8 cellular contexts compared by ENCODE assay signal in genomic region chr17:8001976-8002645, GRCh38. TPM values are rescaled to one million over a fixed set of nuclear protein-coding genes. Genes with fewer than 3 reads are reported as not detected.
DNase-seq lines count a peak whose midpoint lies in the region; ATAC-seq and TF ChIP-seq lines count a peak whose summit lies in the region.

GUCY2D (plus strand) TSS chr17:8002615; CDS start chr17:8003048, 433 bp downstream.

- intact Hi-C loops in PC-9 (cut with micrococcal nuclease; ENCODE audit: unreplicated experiment), result no loop called here

- no peak for TF ChIP-seq CTCF in parathyroid adenoma (IDR thresholded peaks at IDR 0.05)
- TF ChIP-seq CTCF in PC-9 (conservative IDR thresholded peaks at IDR 0.05), result no peak

- H3K9ac ChIP-seq in parathyroid adenoma, result no peak within 1 kb of the TSS

- DNase-seq in GDM1 (lab: John Stamatoyannopoulos, UW), result peak; percentile 37
- peak; percentile 91 for DNase-seq in MV-4-11 (lab: John Stamatoyannopoulos, UW)
- no peak for DNase-seq in LoVo (ENCODE audit: low spot score)
- no peak for DNase-seq in PC-9

- H4K20me1 ChIP-seq in PC-9 (ENCODE audit: insufficient read depth), result no peaks in the 10 kb centered on the region

- H3K36me3 ChIP-seq in esophagus (ENCODE audit: control insufficient read depth in 2 of 2, insufficient read depth in 2 of 2, low read length in 1 of 2) (no peaks in the 10 kb centered on the region), parathyroid adenoma (ENCODE audit: control insufficient read depth, insufficient read depth, low read length) (no peaks in the 10 kb centered on the region), PC-9 (ENCODE audit: low read depth) (no peaks in the 10 kb centered on the region)

- no peaks in the 10 kb centered on the region for H3K9me3 ChIP-seq in esophagus (ENCODE audit: control insufficient read depth in 2 of 2, insufficient read depth in 1 of 2, low read depth in 1 of 2, low read length in 1 of 2)
- H3K9me3 ChIP-seq in parathyroid adenoma (ENCODE audit: control insufficient read depth, low read length), result no peaks in the 10 kb centered on the region
- H3K9me3 ChIP-seq in PC-9 (ENCODE audit: insufficient read depth, low read depth), result no peaks in the 10 kb centered on the region

- no peaks in the 10 kb centered on the region for H3K9me2 ChIP-seq in PC-9 (ENCODE audit: insufficient read depth)

- H2AFZ ChIP-seq in parathyroid adenoma (peak within 1 kb of the TSS; percentile 61), PC-9 (no peak within 1 kb of the TSS)

- CTCF ChIA-PET in PC-9 (lab: Charles Lee), result interaction anchor here (0.6 kb wide), 1 partner anchor 179 kb away, joined by 7 read pairs; no protein-coding TSS in a partner anchor

- 30 to 35% methylated on average over 11 to 12 of the region's 12 CpGs for WGBS in esophagus, 2 donors

- ATAC-seq in HG02678 (IDR thresholded peaks at IDR 0.05; ENCODE audit: unreplicated experiment), result no peak
- no peak for ATAC-seq in HG03469 (IDR thresholded peaks at IDR 0.05; ENCODE audit: unreplicated experiment)

- no peak within 1 kb of the TSS for H3K4me2 ChIP-seq in parathyroid adenoma (ENCODE audit: low read length)
- H3K4me2 ChIP-seq in PC-9, result no peak within 1 kb of the TSS

- no TSS peak for BruUV-seq in PC-9 (replicated peaks; lab: Mats Ljungman, UMichigan)

- H3K4me3 ChIP-seq in esophagus (ENCODE audit: low read depth in 1 of 2, low read length in 2 of 2), result peak within 1 kb of the TSS; percentile 6 to 12
- no peak within 1 kb of the TSS for H3K4me3 ChIP-seq in parathyroid adenoma (ENCODE audit: low read depth, low read length)
- H3K4me3 ChIP-seq in PC-9, result no peak within 1 kb of the TSS

- H3K4me1 ChIP-seq in esophagus (ENCODE audit: control insufficient read depth in 2 of 2, insufficient read depth in 2 of 2, low read length in 1 of 2) (peaks cover 0 to 11% of the 10 kb centered on the region in 2 donors), parathyroid adenoma (peaks cover 4% of the 10 kb centered on the region), PC-9 (replicated peaks; ENCODE audit: insufficient read depth) (peaks cover 3% of the 10 kb centered on the region; the same call in 1 of the 2 replicates)

- H3F3A ChIP-seq in PC-9 (ENCODE audit: insufficient read depth, low read depth), result no peaks in the 10 kb centered on the region; the same call in 1 of the 2 replicates

- peaks cover 0 to 12% of the 10 kb centered on the region in 2 donors for H3K27me3 ChIP-seq in esophagus (ENCODE audit: control insufficient read depth in 1 of 2, insufficient read depth in 2 of 2, low read length in 2 of 2)
- H3K27me3 ChIP-seq in parathyroid adenoma (ENCODE audit: control insufficient read depth, insufficient read depth, low read length), result peaks cover 4% of the 10 kb centered on the region
- 0 out of 2 replicates have a peak, but pooled peaks cover 3% of the 10 kb centered on the region for H3K27me3 ChIP-seq in PC-9 (ENCODE audit: insufficient read depth, low read depth)

- H3K27ac ChIP-seq in esophagus (ENCODE audit: low read depth in 2 of 2, low read length in 1 of 2), result no peak within 1 kb of the TSS
- no peak within 1 kb of the TSS for H3K27ac ChIP-seq in parathyroid adenoma
- H3K27ac ChIP-seq in PC-9, result no peak within 1 kb of the TSS

- H3K79me2 ChIP-seq in parathyroid adenoma, result no peaks in the 10 kb centered on the region
- H3K79me2 ChIP-seq in PC-9 (ENCODE audit: low read depth), result no peaks in the 10 kb centered on the region

- POLR2A ChIA-PET in PC-9 (lab: Charles Lee; ENCODE audit: unreplicated experiment), result interaction anchor here (0.6 to 0.7 kb wide), 2 partner anchors 192 to 235 kb away, joined by 4 to 20 read pairs; no protein-coding TSS in a partner anchor

RNA-seq across cellular contexts. Expression of gene GUCY2D, which starts in this region (rescaled TPM):
- polyA plus RNA-seq in esophagus, result under 1 TPM; 0.19 to 0.59 TPM
- 0.79 TPM in 1 of 2 replicates, not detected in the other for total RNA-seq in PC-9 (2021)

Comparison
In these comparisons a context has a peak if more than half of its experiments do, and no peak if none do; other contexts are left out.
1. DNase-seq: peak in GDM1 (single experiment) and MV-4-11 (single experiment); none in LoVo (single experiment) and PC-9 (0 of 2).
2. H3K4me3 ChIP-seq: peak in esophagus (2 of 2); none in parathyroid adenoma (single experiment) and PC-9 (single experiment).